In the genomic region with DNA sequence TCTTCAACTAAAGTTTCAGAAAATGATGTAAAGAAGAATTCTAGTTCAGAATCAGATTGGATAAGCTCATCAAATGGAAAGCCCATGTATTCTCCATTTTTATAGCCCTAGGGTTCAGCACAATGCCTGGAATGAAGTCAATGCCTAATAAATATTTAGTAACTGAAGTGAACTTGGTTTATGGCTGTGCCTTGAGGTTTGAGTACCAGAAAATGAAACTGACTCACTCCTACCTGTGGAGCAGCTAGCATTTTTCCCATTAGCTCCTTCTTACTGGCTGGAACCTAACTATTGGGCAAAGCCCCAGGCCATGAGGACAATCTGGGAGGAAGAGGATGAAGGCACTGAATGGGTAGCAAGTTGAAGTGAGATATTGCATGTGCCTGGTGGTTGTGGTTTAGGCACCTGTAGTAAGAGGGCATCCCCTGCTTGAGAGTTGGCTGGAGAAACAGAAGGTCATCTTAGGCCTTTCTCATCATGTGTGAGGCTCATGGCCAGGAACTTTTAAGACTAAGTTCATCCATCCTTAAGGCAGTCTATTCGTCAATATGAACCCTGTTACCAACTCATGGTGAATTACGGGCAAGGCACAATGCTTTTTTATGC, we compare ENCODE assay signal across 21 cellular contexts.
"Had no signal": no experiment of that assay in that cellular context is flagged by ENCODE, and none has a peak within 500 bp of the region (broad histone marks: within the 10 kb centered on the region; RNA-seq: fewer than 3 reads in every experiment).

No MANE protein-coding gene starts in this region.

- H3K9me3 ChIP-seq: adrenal gland, ascending aorta, ovary, prostate gland had no signal

- DNase-seq: activated CD4-positive, alpha-beta T cell treated with anti-CD3 and anti-CD28 coated beads, Interleukin-2, amount 50 U/mL, for 48 hours; activated CD8-positive, alpha-beta memory T cell treated with anti-CD3 and anti-CD28 coated beads, Interleukin-2, amount 50 U/mL, for 48 hours; activated naive CD4-positive, alpha-beta T cell; activated T-cell treated with anti-CD3 and anti-CD28 coated beads, Interleukin-2, amount 50 U/mL, for 4 hours; adrenal gland; central memory CD4-positive, alpha-beta T cell; effector memory CD8-positive, alpha-beta T cell; foreskin melanocyte; immature natural killer cell; kidney glomerular epithelial cell; left ventricle myocardium inferior; ovary; right cardiac atrium; stimulated activated CD4-positive, alpha-beta T cell treated with anti-CD3 and anti-CD28 coated beads, Interleukin-12 subunit alpha, Interleukin-12 subunit beta, amount 100 ng/mL, for 4 hours; stimulated activated CD4-positive, alpha-beta T cell treated with anti-CD3 and anti-CD28 coated beads, Interleukin-4, amount 100 ng/mL, for 4 hours; stimulated activated naive CD8-positive, alpha-beta T cell treated with anti-CD3 and anti-CD28 coated beads, Interleukin-15, Interleukin-2, amounts not matched to agents 100 U/mL and 50 U/mL, for 24 hours had no signal

- H3K27ac ChIP-seq: adrenal gland, ascending aorta, left ventricle myocardium inferior, ovary, prostate gland had no signal

- H3K4me1 ChIP-seq: adrenal gland, ascending aorta, left ventricle myocardium inferior, prostate gland had no signal

- H3K4me3 ChIP-seq: adrenal gland, ascending aorta, left ventricle myocardium inferior, ovary, prostate gland had no signal

- H3K27me3 ChIP-seq: adrenal gland, ascending aorta, ovary had no signal

- H3K36me3 ChIP-seq: adrenal gland, ascending aorta, left ventricle myocardium inferior, ovary, prostate gland had no signal

- ATAC-seq: activated T-cell treated with anti-CD3 and anti-CD28 coated beads, Interleukin-2, amount 50 U/mL, for 4 hours; effector memory CD8-positive, alpha-beta T cell; esophagus mucosa; natural killer cell treated with Interleukin-12 subunit alpha and Interleukin-12 subunit beta and Interleukin-15 and Interleukin-18, amount 100 ng/mL, for 72 hours; right cardiac atrium; stimulated activated naive CD8-positive, alpha-beta T cell treated with anti-CD3 and anti-CD28 coated beads, Interleukin-15, Interleukin-2, amounts not matched to agents 100 U/mL and 50 U/mL, for 24 hours; WTC11 had no signal
